Comparison of ENCODE assay signal across 19 cellular contexts in the genomic region with DNA sequence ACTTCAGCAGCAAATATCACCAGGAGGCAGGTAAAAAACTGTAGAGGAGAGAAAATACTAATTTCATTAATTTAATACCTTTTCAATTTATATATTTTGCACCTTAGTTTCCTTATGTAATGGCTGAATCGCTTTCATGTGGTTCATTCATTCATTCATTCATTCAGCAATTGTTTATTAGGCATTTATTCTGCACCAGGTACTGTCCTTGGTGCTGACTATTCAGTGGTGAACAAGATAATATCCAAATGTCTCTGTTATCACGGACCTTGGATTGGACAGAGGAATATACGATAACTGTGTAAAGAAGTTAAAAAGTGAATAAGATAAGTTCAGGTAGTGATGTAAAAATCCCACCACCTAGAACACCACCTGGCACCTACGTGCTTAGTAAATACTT. TPM values are rescaled to one million over a fixed set of nuclear protein-coding genes. Genes with fewer than 3 reads are reported as not detected.
"Had no signal": no experiment of that assay in that cellular context is flagged by ENCODE, and none has a peak within 500 bp of the region (broad histone marks: within the 10 kb centered on the region; RNA-seq: fewer than 3 reads in every experiment).

No MANE protein-coding gene starts in this region.

- H3K36me3 Mint-ChIP-seq: activated naive CD8-positive, alpha-beta T cell treated with anti-CD3 and anti-CD28 coated beads, Interleukin-2, amount 10 ng/mL, durations not matched to agents 7 days and 5 days had no signal

- FAIRE-seq: frontal cortex, islet of Langerhans, TTC549 had no signal

- H3K4me3 ChIP-seq: heart left ventricle, upper lobe of right lung had no signal

- H3K36me3 ChIP-seq: upper lobe of right lung had no signal

- H3K27me3 Mint-ChIP-seq: activated T-cell treated with anti-CD3 and anti-CD28 coated beads, Interleukin-2, amount 50 U/mL, for 24 hours; stimulated activated naive CD8-positive, alpha-beta T cell treated with anti-CD3 and anti-CD28 coated beads, Interleukin-15, Interleukin-2, amounts not matched to agents 100 ng/mL and 50 ng/mL, for 24 hours; T-cell had no signal

- H3K27ac Mint-ChIP-seq: activated naive CD8-positive, alpha-beta T cell treated with anti-CD3 and anti-CD28 coated beads, Interleukin-2, amount 10 ng/mL, durations not matched to agents 7 days and 5 days; activated T-cell treated with anti-CD3 and anti-CD28 coated beads, Interleukin-2, amount 50 U/mL, for 24 hours; stimulated activated naive CD8-positive, alpha-beta T cell treated with anti-CD3 and anti-CD28 coated beads, Interleukin-15, Interleukin-2, amounts not matched to agents 100 ng/mL and 50 ng/mL, for 24 hours; T-cell had no signal

- H3K9me3 Mint-ChIP-seq: stimulated activated naive CD8-positive, alpha-beta T cell treated with anti-CD3 and anti-CD28 coated beads, Interleukin-15, Interleukin-2, amounts not matched to agents 100 ng/mL and 50 ng/mL, for 24 hours had no signal

- H3K9me3 ChIP-seq: heart left ventricle, upper lobe of right lung had no signal

- H3K4me3 Mint-ChIP-seq: activated naive CD8-positive, alpha-beta T cell treated with anti-CD3 and anti-CD28 coated beads, Interleukin-2, amount 10 ng/mL, durations not matched to agents 7 days and 5 days; activated T-cell treated with anti-CD3 and anti-CD28 coated beads, Interleukin-2, amount 50 U/mL, for 24 hours; stimulated activated naive CD8-positive, alpha-beta T cell treated with anti-CD3 and anti-CD28 coated beads, Interleukin-15, Interleukin-2, amounts not matched to agents 100 ng/mL and 50 ng/mL, for 24 hours had no signal

- DNase-seq: activated effector memory CD4-positive, alpha-beta T cell treated with anti-CD3 and anti-CD28 coated beads, Interleukin-2, amount 50 U/mL, for 16 hours; activated naive CD8-positive, alpha-beta T cell treated with anti-CD3 and anti-CD28 coated beads, Interleukin-2, amount 10 ng/mL, durations not matched to agents 7 days and 5 days; activated T-cell treated with anti-CD3 and anti-CD28 coated beads, Interleukin-2, amount 50 U/mL, for 24 hours; anterior cingulate cortex; heart left ventricle; mammary epithelial cell; stimulated activated CD4-positive, alpha-beta T cell treated with anti-CD3 and anti-CD28 coated beads, Interleukin-15, amount 100 ng/mL, for 24 hours; stimulated activated CD4-positive, alpha-beta T cell treated with anti-CD3 and anti-CD28 coated beads, Interleukin-4, amount 100 ng/mL, for 24 hours; T-cell; upper lobe of right lung had no signal

- H3K27me3 ChIP-seq: heart left ventricle, upper lobe of right lung had no signal

- ATAC-seq: heart left ventricle, T-cell, upper lobe of right lung had no signal

- H3K27ac ChIP-seq: heart left ventricle, upper lobe of right lung had no signal

RNA-seq across cellular contexts. Expression of a gene that starts 30.9 kb away (rescaled TPM):
- total RNA-seq: activated naive CD8-positive, alpha-beta T cell treated with anti-CD3 and anti-CD28 coated beads, Interleukin-2, amount 10 ng/mL, durations not matched to agents 7 days and 5 days; fibroblast of lung; frontal cortex; heart left ventricle; mammary epithelial cell; mucosa of gallbladder; osteoblast; T-cell; temporal lobe; upper lobe of right lung had no signal
- polyA plus RNA-seq: fibroblast of lung, heart left ventricle, mammary epithelial cell, neural cell had no signal
